ENCODE assay signal across 1 cellular context in the genomic region with DNA sequence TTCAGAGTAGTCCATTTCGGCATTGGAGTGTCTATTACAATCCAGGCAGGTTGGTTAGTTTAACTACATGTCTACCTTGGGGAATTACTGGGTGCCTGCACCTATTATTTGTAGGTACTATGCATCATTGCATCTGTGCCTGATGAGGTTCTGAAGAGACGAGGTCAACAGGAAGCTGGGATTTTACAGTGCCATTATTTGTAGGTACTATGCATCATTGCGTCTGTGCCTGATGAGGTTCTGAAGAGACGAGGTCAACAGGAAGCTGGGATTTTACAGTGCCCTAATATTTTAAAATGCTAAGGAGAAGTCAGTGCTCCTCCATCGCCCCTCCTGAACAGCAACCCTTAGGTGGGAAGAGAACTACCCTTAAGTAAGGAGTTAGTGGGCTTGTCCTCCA.
TF ChIP-seq lines count a peak whose summit lies in the region.

No MANE protein-coding gene starts in this region.

TF ChIP-seq in GM12878, 131 proteins besides CTCF, POLR2A, EP300 and RAD21 (continued from another document):
- TF ChIP-seq, protein P1, sequence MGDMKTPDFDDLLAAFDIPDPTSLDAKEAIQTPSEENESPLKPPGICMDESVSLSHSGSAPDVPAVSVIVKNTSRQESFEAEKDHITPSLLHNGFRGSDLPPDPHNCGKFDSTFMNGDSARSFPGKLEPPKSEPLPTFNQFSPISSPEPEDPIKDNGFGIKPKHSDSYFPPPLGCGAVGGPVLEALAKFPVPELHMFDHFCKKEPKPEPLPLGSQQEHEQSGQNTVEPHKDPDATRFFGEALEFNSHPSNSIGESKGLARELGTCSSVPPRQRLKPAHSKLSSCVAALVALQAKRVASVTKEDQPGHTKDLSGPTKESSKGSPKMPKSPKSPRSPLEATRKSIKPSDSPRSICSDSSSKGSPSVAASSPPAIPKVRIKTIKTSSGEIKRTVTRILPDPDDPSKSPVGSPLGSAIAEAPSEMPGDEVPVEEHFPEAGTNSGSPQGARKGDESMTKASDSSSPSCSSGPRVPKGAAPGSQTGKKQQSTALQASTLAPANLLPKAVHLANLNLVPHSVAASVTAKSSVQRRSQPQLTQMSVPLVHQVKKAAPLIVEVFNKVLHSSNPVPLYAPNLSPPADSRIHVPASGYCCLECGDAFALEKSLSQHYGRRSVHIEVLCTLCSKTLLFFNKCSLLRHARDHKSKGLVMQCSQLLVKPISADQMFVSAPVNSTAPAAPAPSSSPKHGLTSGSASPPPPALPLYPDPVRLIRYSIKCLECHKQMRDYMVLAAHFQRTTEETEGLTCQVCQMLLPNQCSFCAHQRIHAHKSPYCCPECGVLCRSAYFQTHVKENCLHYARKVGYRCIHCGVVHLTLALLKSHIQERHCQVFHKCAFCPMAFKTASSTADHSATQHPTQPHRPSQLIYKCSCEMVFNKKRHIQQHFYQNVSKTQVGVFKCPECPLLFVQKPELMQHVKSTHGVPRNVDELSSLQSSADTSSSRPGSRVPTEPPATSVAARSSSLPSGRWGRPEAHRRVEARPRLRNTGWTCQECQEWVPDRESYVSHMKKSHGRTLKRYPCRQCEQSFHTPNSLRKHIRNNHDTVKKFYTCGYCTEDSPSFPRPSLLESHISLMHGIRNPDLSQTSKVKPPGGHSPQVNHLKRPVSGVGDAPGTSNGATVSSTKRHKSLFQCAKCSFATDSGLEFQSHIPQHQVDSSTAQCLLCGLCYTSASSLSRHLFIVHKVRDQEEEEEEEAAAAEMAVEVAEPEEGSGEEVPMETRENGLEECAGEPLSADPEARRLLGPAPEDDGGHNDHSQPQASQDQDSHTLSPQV (IDR thresholded peaks at IDR 0.05) = no peak
- TF ChIP-seq TCF7 (IDR thresholded peaks at IDR 0.05; ENCODE audit: borderline replicate concordance) (no peak), JUNB (IDR thresholded peaks at IDR 0.05) (0 out of 2 replicates have a peak, but pooled peaks have one; percentile 19), RB1 (IDR thresholded peaks at IDR 0.05; ENCODE audit: borderline replicate concordance) (no peak), NR2C2 (IDR thresholded peaks at IDR 0.05; ENCODE audit: borderline replicate concordance, control insufficient read depth, insufficient read length, low read depth) (no peak), POU2F2 (IDR thresholded peaks at IDR 0.05; ENCODE audit: borderline replicate concordance, low read depth, low read length) (0 out of 3 replicates have a peak, but pooled peaks have one; percentile 23), ETV6 (conservative IDR thresholded peaks at IDR 0.05 in 1 of 2, IDR thresholded peaks at IDR 0.05 in 1 of 2; ENCODE audit: borderline replicate concordance in 1 of 2, low read depth in 1 of 2) (peak in 1 of 2 experiments; percentile 67; a peak in 2 of 4 replicates), PAX5 (IDR thresholded peaks at IDR 0.05; ENCODE audit: borderline replicate concordance, low read depth, low read length) (peak; percentile 79; the same call in 1 of the 2 replicates), TAF1 (IDR thresholded peaks at IDR 0.05; ENCODE audit: borderline replicate concordance, low read depth, low read length) (peak; percentile 38; the same call in 1 of the 2 replicates), FOXM1 (IDR thresholded peaks at IDR 0.05; ENCODE audit: low read depth, low read length) (0 out of 2 replicates have a peak, but pooled peaks have one; percentile 74), MTA2 (IDR thresholded peaks at IDR 0.05; ENCODE audit: low read depth) (no peak), BCL11A (IDR thresholded peaks at IDR 0.05; ENCODE audit: low read depth, low read length) (peak; percentile 31; the same call in 1 of the 2 replicates), RUNX3 (IDR thresholded peaks at IDR 0.05; ENCODE audit: low read length) (peak; percentile 47), MEF2A (IDR thresholded peaks at IDR 0.05; ENCODE audit: insufficient read depth, low read depth, low read length) (0 out of 2 replicates have a peak, but pooled peaks have one; percentile 62), GATAD2B (conservative IDR thresholded peaks at IDR 0.05; ENCODE audit: low read depth) (no peak), FOXK2 (IDR thresholded peaks at IDR 0.05) (no peak), CREB1 (IDR thresholded peaks at IDR 0.05; ENCODE audit: low read depth) (0 out of 2 replicates have a peak, but pooled peaks have one; percentile 40), NFIC (IDR thresholded peaks at IDR 0.05; ENCODE audit: low read depth, low read length) (peak; percentile 75), IKZF1 (conservative IDR thresholded peaks at IDR 0.05) (0 out of 2 replicates have a peak, but pooled peaks have one; percentile 19), KLF5 (IDR thresholded peaks at IDR 0.05; ENCODE audit: partially characterized antibody) (peak; percentile 35), SMAD1 (IDR thresholded peaks at IDR 0.05; ENCODE audit: low read depth, partially characterized antibody) (no peak), SMARCA5 (IDR thresholded peaks at IDR 0.05) (no peak)
- TF ChIP-seq, protein P2, sequence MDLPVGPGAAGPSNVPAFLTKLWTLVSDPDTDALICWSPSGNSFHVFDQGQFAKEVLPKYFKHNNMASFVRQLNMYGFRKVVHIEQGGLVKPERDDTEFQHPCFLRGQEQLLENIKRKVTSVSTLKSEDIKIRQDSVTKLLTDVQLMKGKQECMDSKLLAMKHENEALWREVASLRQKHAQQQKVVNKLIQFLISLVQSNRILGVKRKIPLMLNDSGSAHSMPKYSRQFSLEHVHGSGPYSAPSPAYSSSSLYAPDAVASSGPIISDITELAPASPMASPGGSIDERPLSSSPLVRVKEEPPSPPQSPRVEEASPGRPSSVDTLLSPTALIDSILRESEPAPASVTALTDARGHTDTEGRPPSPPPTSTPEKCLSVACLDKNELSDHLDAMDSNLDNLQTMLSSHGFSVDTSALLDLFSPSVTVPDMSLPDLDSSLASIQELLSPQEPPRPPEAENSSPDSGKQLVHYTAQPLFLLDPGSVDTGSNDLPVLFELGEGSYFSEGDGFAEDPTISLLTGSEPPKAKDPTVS (IDR thresholded peaks at IDR 0.05; ENCODE audit: low read depth, low read length) = no peak
- TF ChIP-seq, protein P3, sequence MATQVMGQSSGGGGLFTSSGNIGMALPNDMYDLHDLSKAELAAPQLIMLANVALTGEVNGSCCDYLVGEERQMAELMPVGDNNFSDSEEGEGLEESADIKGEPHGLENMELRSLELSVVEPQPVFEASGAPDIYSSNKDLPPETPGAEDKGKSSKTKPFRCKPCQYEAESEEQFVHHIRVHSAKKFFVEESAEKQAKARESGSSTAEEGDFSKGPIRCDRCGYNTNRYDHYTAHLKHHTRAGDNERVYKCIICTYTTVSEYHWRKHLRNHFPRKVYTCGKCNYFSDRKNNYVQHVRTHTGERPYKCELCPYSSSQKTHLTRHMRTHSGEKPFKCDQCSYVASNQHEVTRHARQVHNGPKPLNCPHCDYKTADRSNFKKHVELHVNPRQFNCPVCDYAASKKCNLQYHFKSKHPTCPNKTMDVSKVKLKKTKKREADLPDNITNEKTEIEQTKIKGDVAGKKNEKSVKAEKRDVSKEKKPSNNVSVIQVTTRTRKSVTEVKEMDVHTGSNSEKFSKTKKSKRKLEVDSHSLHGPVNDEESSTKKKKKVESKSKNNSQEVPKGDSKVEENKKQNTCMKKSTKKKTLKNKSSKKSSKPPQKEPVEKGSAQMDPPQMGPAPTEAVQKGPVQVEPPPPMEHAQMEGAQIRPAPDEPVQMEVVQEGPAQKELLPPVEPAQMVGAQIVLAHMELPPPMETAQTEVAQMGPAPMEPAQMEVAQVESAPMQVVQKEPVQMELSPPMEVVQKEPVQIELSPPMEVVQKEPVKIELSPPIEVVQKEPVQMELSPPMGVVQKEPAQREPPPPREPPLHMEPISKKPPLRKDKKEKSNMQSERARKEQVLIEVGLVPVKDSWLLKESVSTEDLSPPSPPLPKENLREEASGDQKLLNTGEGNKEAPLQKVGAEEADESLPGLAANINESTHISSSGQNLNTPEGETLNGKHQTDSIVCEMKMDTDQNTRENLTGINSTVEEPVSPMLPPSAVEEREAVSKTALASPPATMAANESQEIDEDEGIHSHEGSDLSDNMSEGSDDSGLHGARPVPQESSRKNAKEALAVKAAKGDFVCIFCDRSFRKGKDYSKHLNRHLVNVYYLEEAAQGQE (IDR thresholded peaks at IDR 0.05; ENCODE audit: low read depth, low read length) = no peak
- TF ChIP-seq, protein P4, sequence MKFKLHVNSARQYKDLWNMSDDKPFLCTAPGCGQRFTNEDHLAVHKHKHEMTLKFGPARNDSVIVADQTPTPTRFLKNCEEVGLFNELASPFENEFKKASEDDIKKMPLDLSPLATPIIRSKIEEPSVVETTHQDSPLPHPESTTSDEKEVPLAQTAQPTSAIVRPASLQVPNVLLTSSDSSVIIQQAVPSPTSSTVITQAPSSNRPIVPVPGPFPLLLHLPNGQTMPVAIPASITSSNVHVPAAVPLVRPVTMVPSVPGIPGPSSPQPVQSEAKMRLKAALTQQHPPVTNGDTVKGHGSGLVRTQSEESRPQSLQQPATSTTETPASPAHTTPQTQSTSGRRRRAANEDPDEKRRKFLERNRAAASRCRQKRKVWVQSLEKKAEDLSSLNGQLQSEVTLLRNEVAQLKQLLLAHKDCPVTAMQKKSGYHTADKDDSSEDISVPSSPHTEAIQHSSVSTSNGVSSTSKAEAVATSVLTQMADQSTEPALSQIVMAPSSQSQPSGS (IDR thresholded peaks at IDR 0.05; ENCODE audit: low read length) = peak; percentile 33; the same call in 1 of the 2 replicates
- TF ChIP-seq, protein P5, sequence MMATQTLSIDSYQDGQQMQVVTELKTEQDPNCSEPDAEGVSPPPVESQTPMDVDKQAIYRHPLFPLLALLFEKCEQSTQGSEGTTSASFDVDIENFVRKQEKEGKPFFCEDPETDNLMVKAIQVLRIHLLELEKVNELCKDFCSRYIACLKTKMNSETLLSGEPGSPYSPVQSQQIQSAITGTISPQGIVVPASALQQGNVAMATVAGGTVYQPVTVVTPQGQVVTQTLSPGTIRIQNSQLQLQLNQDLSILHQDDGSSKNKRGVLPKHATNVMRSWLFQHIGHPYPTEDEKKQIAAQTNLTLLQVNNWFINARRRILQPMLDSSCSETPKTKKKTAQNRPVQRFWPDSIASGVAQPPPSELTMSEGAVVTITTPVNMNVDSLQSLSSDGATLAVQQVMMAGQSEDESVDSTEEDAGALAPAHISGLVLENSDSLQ (IDR thresholded peaks at IDR 0.05) = no peak
- TF ChIP-seq, protein P6, sequence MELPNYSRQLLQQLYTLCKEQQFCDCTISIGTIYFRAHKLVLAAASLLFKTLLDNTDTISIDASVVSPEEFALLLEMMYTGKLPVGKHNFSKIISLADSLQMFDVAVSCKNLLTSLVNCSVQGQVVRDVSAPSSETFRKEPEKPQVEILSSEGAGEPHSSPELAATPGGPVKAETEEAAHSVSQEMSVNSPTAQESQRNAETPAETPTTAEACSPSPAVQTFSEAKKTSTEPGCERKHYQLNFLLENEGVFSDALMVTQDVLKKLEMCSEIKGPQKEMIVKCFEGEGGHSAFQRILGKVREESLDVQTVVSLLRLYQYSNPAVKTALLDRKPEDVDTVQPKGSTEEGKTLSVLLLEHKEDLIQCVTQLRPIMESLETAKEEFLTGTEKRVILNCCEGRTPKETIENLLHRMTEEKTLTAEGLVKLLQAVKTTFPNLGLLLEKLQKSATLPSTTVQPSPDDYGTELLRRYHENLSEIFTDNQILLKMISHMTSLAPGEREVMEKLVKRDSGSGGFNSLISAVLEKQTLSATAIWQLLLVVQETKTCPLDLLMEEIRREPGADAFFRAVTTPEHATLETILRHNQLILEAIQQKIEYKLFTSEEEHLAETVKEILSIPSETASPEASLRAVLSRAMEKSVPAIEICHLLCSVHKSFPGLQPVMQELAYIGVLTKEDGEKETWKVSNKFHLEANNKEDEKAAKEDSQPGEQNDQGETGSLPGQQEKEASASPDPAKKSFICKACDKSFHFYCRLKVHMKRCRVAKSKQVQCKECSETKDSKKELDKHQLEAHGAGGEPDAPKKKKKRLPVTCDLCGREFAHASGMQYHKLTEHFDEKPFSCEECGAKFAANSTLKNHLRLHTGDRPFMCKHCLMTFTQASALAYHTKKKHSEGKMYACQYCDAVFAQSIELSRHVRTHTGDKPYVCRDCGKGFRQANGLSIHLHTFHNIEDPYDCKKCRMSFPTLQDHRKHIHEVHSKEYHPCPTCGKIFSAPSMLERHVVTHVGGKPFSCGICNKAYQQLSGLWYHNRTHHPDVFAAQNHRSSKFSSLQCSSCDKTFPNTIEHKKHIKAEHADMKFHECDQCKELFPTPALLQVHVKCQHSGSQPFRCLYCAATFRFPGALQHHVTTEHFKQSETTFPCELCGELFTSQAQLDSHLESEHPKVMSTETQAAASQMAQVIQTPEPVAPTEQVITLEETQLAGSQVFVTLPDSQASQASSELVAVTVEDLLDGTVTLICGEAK (IDR thresholded peaks at IDR 0.05; ENCODE audit: borderline replicate concordance) = no peak
